15 cellular contexts compared by ENCODE assay signal in the genomic region with DNA sequence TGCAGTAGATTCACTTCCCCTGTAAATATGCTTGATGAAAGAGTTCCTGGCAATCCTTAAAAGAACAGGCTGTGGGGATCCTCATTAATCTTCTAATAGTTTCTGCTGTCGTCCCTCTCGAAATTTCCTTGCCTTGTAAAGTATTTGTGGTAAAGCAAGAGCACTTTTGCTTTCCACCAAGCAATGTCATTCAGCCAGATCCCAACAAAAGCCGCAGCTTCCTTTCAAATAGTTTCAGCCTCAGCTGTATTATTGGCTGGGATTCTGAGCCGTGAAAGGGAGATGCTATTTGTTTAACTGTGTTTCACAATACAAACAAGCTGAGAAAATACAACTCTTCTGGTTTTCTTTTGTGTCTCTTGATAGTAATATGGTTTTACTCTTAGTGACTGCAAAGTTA. TPM values are rescaled to one million over a fixed set of nuclear protein-coding genes. Genes with fewer than 3 reads are reported as not detected.
DNase-seq lines count a peak whose midpoint lies in the region; ATAC-seq and TF ChIP-seq lines count a peak whose summit lies in the region.
"Had no signal": no experiment of that assay in that cellular context is flagged by ENCODE, and none has a peak within 500 bp of the region (broad histone marks: within the 10 kb centered on the region; RNA-seq: fewer than 3 reads in every experiment).

No MANE protein-coding gene starts in this region.

- no peak overlapping the region; the same call in 1 of the 2 replicates for H3K4me3 ChIP-seq in SJCRH30
- H3K4me3 ChIP-seq in fibroblast of pulmonary artery (replicated peaks; ENCODE audit: low read depth, low read length), result no peak overlapping the region
- no peak overlapping the region for H3K4me3 ChIP-seq in retinal pigment epithelial cell (ENCODE audit: low read length)
- H3K4me3 ChIP-seq in aorta (ENCODE audit: low read length in 2 of 2), result no peak overlapping the region
- H3K4me3 ChIP-seq: tibial nerve had no signal

- H3K27ac ChIP-seq in SJCRH30, result no peak overlapping the region
- no peak overlapping the region for H3K27ac ChIP-seq in aorta (ENCODE audit: low read depth in 1 of 2, low read length in 2 of 2)
- H3K27ac ChIP-seq: tibial nerve had no signal

- H3K4me1 ChIP-seq in SJCRH30 (no peaks in the 10 kb centered on the region; the same call in 1 of the 2 replicates), aorta (ENCODE audit: control insufficient read depth in 1 of 2, insufficient read depth in 2 of 2, low read length in 2 of 2) (no peaks in the 10 kb centered on the region)
- H3K4me1 ChIP-seq: Caco-2, tibial nerve had no signal

- H3K36me3 ChIP-seq in SJCRH30 (no peaks in the 10 kb centered on the region), aorta (ENCODE audit: control insufficient read depth in 1 of 2, insufficient read depth in 2 of 2, low read length in 1 of 2) (no peaks in the 10 kb centered on the region)
- H3K36me3 ChIP-seq: tibial nerve had no signal

- intact Hi-C loops in aorta (cut with DNase I), result no loop called here

- H3K9me3 ChIP-seq in SJCRH30 (replicated peaks) (no peaks in the 10 kb centered on the region), aorta (ENCODE audit: control insufficient read depth, low read length) (no peaks in the 10 kb centered on the region)
- H3K9me3 ChIP-seq: Caco-2, tibial nerve had no signal

- DNase-seq in HuH-7 (ENCODE audit: low spot score) (peak; percentile 12), SJCRH30 (peak; percentile 8 to 44), fibroblast of pulmonary artery (ENCODE audit: low read depth) (peak; percentile 43), retinal pigment epithelial cell (ENCODE audit: low read depth) (peak; percentile 7), glomerular visceral epithelial cell (ENCODE audit: extremely low spot score) (no peak), aorta (no peak)
- DNase-seq: activated CD4-positive, alpha-beta T cell treated with anti-CD3 and anti-CD28 coated beads, Interleukin-2, amount 50 U/mL, for 4 hours; activated effector memory CD4-positive, alpha-beta T cell treated with Interleukin-2 at 50 U/mL for 16 hours; Caco-2; immature natural killer cell; naive thymus-derived CD4-positive, alpha-beta T cell; NCI-H1436 had no signal

- TF ChIP-seq CTCF in fibroblast of pulmonary artery (IDR thresholded peaks at IDR 0.05; ENCODE audit: low read length, missing control alignments) (no peak), retinal pigment epithelial cell (conservative IDR thresholded peaks at IDR 0.05; ENCODE audit: low read depth, low read length) (no peak)

- WGBS in aorta, 2 donors, result 10 to 13% methylated on average over 4 of the region's 4 CpGs

- H3K27me3 ChIP-seq in SJCRH30 (no peaks in the 10 kb centered on the region), aorta (ENCODE audit: control insufficient read depth in 1 of 2, insufficient read depth in 2 of 2, low read length in 1 of 2) (no peaks in the 10 kb centered on the region)
- H3K27me3 ChIP-seq: tibial nerve had no signal

- ATAC-seq in HG03135 (IDR thresholded peaks at IDR 0.05; ENCODE audit: unreplicated experiment), result no peak
- no peak for ATAC-seq in aorta (ENCODE audit: low FRiP score)
- ATAC-seq: naive thymus-derived CD4-positive, alpha-beta T cell had no signal

RNA-seq across cellular contexts. Expression of a gene that starts 48.9 kb away (rescaled TPM):
- 75.3 and 89.0 TPM in 2 replicates for total RNA-seq in SJCRH30 (2014; rRNA removed; shearing (Covaris generic))
- 1 to 10 TPM in 1 of 2 donors, under 1 TPM in 1; 0.75 to 2.4 TPM for total RNA-seq in aorta
- not detected for polyA plus RNA-seq in aorta
- total RNA-seq: Caco-2; naive thymus-derived CD4-positive, alpha-beta T cell; OCI-LY7 had no signal
- polyA plus RNA-seq: immature natural killer cell; naive thymus-derived CD4-positive, alpha-beta T cell had no signal

Comparison
In these comparisons a context has a peak if more than half of its experiments do, and no peak if none do; other contexts are left out.
1. DNase-seq: peak in HuH-7 (single experiment), SJCRH30 (2 of 2), fibroblast of pulmonary artery (single experiment) and retinal pigment epithelial cell (single experiment); none in glomerular visceral epithelial cell (single experiment) and aorta (0 of 2).
2. RNA of a gene that starts 48.9 kb away (total RNA-seq): 75.3 to 89.0 TPM in SJCRH30; 0.75 to 2.4 TPM in aorta; every median in the first group is over 10 times any median in the second.